In the genomic region with DNA sequence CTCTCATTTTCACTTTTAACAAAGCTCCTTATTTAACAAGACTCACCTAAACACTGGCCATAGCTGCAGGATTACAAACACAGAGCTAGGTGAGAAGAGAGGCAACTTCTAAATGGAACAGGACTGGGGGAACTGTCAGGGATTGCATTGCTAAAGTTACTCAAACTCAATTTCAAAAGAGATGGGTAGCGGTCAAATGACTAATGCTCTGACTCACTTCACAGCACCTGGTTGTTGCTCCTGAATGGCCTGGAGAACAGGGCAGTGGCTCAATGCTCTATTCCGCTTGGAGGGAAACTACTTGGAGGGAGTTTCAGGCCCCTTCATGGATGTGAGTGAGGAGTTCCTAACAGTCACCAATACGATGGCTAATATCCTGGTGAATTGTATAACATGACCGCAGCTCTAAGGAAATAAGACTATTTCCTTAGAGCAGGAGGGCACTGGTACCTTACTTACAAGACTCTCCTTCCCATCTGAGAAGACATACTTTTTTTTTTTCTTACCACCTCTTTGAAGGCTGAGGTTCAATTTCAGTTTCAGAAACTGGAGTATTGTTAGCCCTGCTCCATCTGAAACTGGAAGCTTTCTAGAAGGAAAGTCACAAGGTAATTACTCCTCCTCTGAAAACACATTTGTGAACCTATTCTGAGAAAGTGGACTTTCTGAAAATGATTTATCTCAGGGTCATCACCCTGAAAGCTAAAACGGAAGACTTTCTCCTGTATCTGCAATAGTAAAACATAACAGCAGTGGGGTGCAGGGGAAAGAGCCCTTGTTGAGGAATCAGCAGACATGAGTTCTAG, we compare ENCODE assay signal across 1 cellular context.
TF ChIP-seq lines count a peak whose summit lies in the region.

No MANE protein-coding gene starts in this region.

TF ChIP-seq in HCT116, 20 proteins besides CTCF, POLR2A, EP300 and RAD21 (continued from another document):
- TF ChIP-seq, protein P1, sequence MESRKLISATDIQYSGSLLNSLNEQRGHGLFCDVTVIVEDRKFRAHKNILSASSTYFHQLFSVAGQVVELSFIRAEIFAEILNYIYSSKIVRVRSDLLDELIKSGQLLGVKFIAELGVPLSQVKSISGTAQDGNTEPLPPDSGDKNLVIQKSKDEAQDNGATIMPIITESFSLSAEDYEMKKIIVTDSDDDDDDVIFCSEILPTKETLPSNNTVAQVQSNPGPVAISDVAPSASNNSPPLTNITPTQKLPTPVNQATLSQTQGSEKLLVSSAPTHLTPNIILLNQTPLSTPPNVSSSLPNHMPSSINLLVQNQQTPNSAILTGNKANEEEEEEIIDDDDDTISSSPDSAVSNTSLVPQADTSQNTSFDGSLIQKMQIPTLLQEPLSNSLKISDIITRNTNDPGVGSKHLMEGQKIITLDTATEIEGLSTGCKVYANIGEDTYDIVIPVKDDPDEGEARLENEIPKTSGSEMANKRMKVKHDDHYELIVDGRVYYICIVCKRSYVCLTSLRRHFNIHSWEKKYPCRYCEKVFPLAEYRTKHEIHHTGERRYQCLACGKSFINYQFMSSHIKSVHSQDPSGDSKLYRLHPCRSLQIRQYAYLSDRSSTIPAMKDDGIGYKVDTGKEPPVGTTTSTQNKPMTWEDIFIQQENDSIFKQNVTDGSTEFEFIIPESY (IDR thresholded peaks at IDR 0.05; ENCODE audit: extremely low read depth, insufficient replicate concordance, low read length), result no peak
- TF ChIP-seq POLR2AphosphoS5 (IDR thresholded peaks at IDR 0.05; ENCODE audit: low read depth, low read length), result no peak
- TF ChIP-seq, protein P2, sequence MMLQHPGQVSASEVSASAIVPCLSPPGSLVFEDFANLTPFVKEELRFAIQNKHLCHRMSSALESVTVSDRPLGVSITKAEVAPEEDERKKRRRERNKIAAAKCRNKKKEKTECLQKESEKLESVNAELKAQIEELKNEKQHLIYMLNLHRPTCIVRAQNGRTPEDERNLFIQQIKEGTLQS (IDR thresholded peaks at IDR 0.05), result no peak
